Comparison of ENCODE assay signal across 15 cellular contexts in genomic region chrX:2780472-2781225, GRCh38. TPM values are rescaled to one million over a fixed set of nuclear protein-coding genes. Genes with fewer than 3 reads are reported as not detected.
DNase-seq lines count a peak whose midpoint lies in the region; ATAC-seq and TF ChIP-seq lines count a peak whose summit lies in the region.
"Not testable (repeated sequence)": the region's sequence is repeated elsewhere in the genome, so short reads cannot be mapped to it uniquely, and the experiment has no call there.
"Had no signal": no experiment of that assay in that cellular context is flagged by ENCODE, and none has a peak within 500 bp of the region (broad histone marks: within the 10 kb centered on the region; RNA-seq: fewer than 3 reads in every experiment).

No MANE protein-coding gene starts in this region.

- peak in 1 of 3 donors; percentile 9 for TF ChIP-seq POLR2A in body of pancreas (IDR thresholded peaks at IDR 0.05)

- peak in 2 of 4 donors; percentile 35 to 40 for DNase-seq in body of pancreas
- DNase-seq in left kidney (ENCODE audit: low read depth, low spot score) = peak; percentile 68
- DNase-seq in neuronal stem cell (ENCODE audit: low spot score) = not testable (repeated sequence)

- intact Hi-C loops in body of pancreas (cut with DNase I) = not testable (repeated sequence)

- not testable (repeated sequence) for H2AK5ac ChIP-seq in neuronal stem cell (ENCODE audit: low read depth, low read length)

- WGBS in body of pancreas, 2 donors = 37 to 38% methylated on average over 11 to 12 of the region's 12 CpGs
- WGBS in neuronal stem cell (ENCODE audit: extremely low coverage in 2 of 2, insufficient read length in 2 of 2, insufficient replicate concordance in 1 of 2), 2 donors = no CpG with 5 or more reads among the region's 12 CpGs

- not testable (repeated sequence) for H2BK5ac ChIP-seq in neuronal stem cell (ENCODE audit: low read length)

- not testable (repeated sequence) for H3K18ac ChIP-seq in neuronal stem cell (ENCODE audit: low read length)

- H3K4ac ChIP-seq in neuronal stem cell (ENCODE audit: low read length) = not testable (repeated sequence)

- not testable (repeated sequence) for H3K4me3 ChIP-seq in HUES6 (ENCODE audit: low read depth, low read length); body of pancreas; neuronal stem cell (ENCODE audit: low read length in 2 of 2)

- H4K8ac ChIP-seq in neuronal stem cell (ENCODE audit: low read depth, low read length) = not testable (repeated sequence)

- ATAC-seq in GM18498 (IDR thresholded peaks at IDR 0.05; ENCODE audit: unreplicated experiment) (peak; percentile 72), GM19463 (IDR thresholded peaks at IDR 0.05; ENCODE audit: unreplicated experiment) (peak; percentile 70), HG02973 (IDR thresholded peaks at IDR 0.05; ENCODE audit: unreplicated experiment) (peak; percentile 67), body of pancreas (peak; percentile 71)

- peak overlapping the region; percentile 14 for H3K4me2 ChIP-seq in neuronal stem cell (ENCODE audit: insufficient read depth, low read length, poor library complexity, severe bottlenecking)

- not testable (repeated sequence) for H3K36me3 ChIP-seq in HUES6 (ENCODE audit: control insufficient read depth, insufficient read depth, low read length); body of pancreas (replicated peaks in 1 of 2; ENCODE audit: insufficient read depth in 1 of 2, low read depth in 2 of 2); neuronal stem cell (replicated peaks in 1 of 2; ENCODE audit: control insufficient read depth in 2 of 2, insufficient read depth in 2 of 2, low read length in 2 of 2)

- H2BK15ac ChIP-seq in neuronal stem cell (ENCODE audit: low read length) = not testable (repeated sequence)

- H3K4me1 ChIP-seq in HUES6 (ENCODE audit: control insufficient read depth, insufficient read depth, low read length) = peaks cover 48% of the 10 kb centered on the region
- peaks cover 13% of the 10 kb centered on the region for H3K4me1 ChIP-seq in body of pancreas
- peaks cover 5 to 13% of the 10 kb centered on the region in 2 donors for H3K4me1 ChIP-seq in neuronal stem cell (ENCODE audit: control insufficient read depth in 2 of 2, insufficient read depth in 1 of 2, low read depth in 1 of 2, low read length in 2 of 2)

- not testable (repeated sequence) for H3K27me3 ChIP-seq in HUES6 (ENCODE audit: control insufficient read depth, insufficient read depth, low read length); body of pancreas; neuronal stem cell (ENCODE audit: control insufficient read depth in 3 of 3, insufficient read depth in 3 of 3, low read depth in 1 of 3, low read length in 3 of 3)

- H2BK12ac ChIP-seq in neuronal stem cell (ENCODE audit: low read length) = not testable (repeated sequence)

- H3K9ac ChIP-seq in HUES6 (ENCODE audit: low read length) = peak overlapping the region; percentile 9
- H3K9ac ChIP-seq in neuronal stem cell (ENCODE audit: low read depth, low read length, poor library complexity) = not testable (repeated sequence)

- H3K27ac ChIP-seq in HUES6 (ENCODE audit: low read depth, low read length) = peak overlapping the region; percentile 10; the same call in 1 of the 2 replicates
- H3K27ac ChIP-seq in body of pancreas = peak overlapping the region in 3 of 4 donors; percentile 30 to 65 (median 40)
- H3K27ac ChIP-seq in neuronal stem cell (replicated peaks; ENCODE audit: low read length) = peak overlapping the region; percentile 66

- TF ChIP-seq CTCF in body of pancreas (IDR thresholded peaks at IDR 0.05) = not testable (repeated sequence)

- not testable (repeated sequence) for H3K14ac ChIP-seq in neuronal stem cell (ENCODE audit: low read length)

- not testable (repeated sequence) for H2BK120ac ChIP-seq in neuronal stem cell (ENCODE audit: low read depth, low read length)

- H3K79me1 ChIP-seq in neuronal stem cell (ENCODE audit: low read depth, low read length) = not testable (repeated sequence)

- not testable (repeated sequence) for H3K9me3 ChIP-seq in HUES6 (ENCODE audit: control insufficient read depth, insufficient read depth, low read depth, low read length); body of pancreas; neuronal stem cell (replicated peaks in 1 of 2; ENCODE audit: control insufficient read depth in 2 of 2, insufficient read depth in 1 of 2, low read depth in 1 of 2, low read length in 2 of 2)

- peak overlapping the region; percentile 54 for H2AFZ ChIP-seq in neuronal stem cell (ENCODE audit: low read length)

- not testable (repeated sequence) for H4K91ac ChIP-seq in neuronal stem cell (ENCODE audit: low read depth, low read length, poor library complexity)

- H3K23ac ChIP-seq in neuronal stem cell (ENCODE audit: low read depth, low read length, poor library complexity) = not testable (repeated sequence)

RNA-seq across cellular contexts. Expression of gene XG, which starts 28.8 kb away (rescaled TPM):
- under 1 TPM in 1 of 2 donors, not detected in 1; 0.26 TPM for total RNA-seq in body of pancreas
- not detected for polyA plus RNA-seq in neuronal stem cell (2013, experiment 1 of 2)
- polyA plus RNA-seq in neuronal stem cell (2013, experiment 2 of 2) = 0.03 TPM
- total RNA-seq: activated B cell treated with CpG ODN at 0.5 μM for 24 hours; activated T-cell treated with anti-CD3 and anti-CD28 coated beads, Interleukin-2, amount 50 U/mL, for 4 hours; naive thymus-derived CD8-positive, alpha-beta T cell; osteocyte; RPMI7951; SJCRH30 had no signal
- polyA plus RNA-seq: AG04450; immature natural killer cell; naive thymus-derived CD8-positive, alpha-beta T cell had no signal

RNA-seq across cellular contexts. Expression of gene GYG2, which starts 48.1 kb away (rescaled TPM):
- 10 to 100 TPM in 1 of 2 donors, 1 to 10 TPM in 1; 6.0 to 21.4 TPM for total RNA-seq in body of pancreas
- 37.5 TPM for polyA plus RNA-seq in neuronal stem cell (2013, experiment 1 of 2)
- 34.3 TPM for polyA plus RNA-seq in neuronal stem cell (2013, experiment 2 of 2)
- total RNA-seq: activated B cell treated with CpG ODN at 0.5 μM for 24 hours; activated T-cell treated with anti-CD3 and anti-CD28 coated beads, Interleukin-2, amount 50 U/mL, for 4 hours; naive thymus-derived CD8-positive, alpha-beta T cell had no signal
- polyA plus RNA-seq: immature natural killer cell; naive thymus-derived CD8-positive, alpha-beta T cell had no signal

Comparison
In these comparisons a context has a peak if more than half of its experiments do, and no peak if none do; other contexts are left out.
1. H3K27ac ChIP-seq: peak in every context shown above with its lines; median percentile 66 in neuronal stem cell; 40 in body of pancreas; 10 in HUES6.